Comparison of ENCODE assay signal across 8 cellular contexts in the genomic region with DNA sequence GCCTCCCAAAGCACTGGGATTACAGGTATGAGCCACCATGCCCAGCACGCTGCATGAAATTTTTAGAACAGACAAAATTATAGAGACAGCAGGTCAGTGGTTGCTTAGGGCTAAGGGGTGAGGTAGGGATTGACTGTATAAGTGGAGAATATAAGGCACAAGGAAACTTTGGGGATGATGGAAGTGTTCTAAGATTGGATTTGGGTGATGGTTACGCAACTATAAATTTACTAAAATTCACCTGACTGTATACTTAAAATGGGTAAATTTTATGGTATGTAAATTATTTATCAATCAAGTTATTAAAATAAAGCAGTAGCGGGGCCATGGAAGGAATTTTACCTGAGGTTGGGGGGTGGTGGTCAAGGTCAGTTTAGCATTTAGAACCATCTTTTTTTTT.
"Had no signal": no experiment of that assay in that cellular context is flagged by ENCODE, and none has a peak within 500 bp of the region (broad histone marks: within the 10 kb centered on the region; RNA-seq: fewer than 3 reads in every experiment).

No MANE protein-coding gene starts in this region.

- DNase-seq: GDM1, GF-D8 had no signal

- H3K4me3 ChIP-seq: GM12878 had no signal

- ATAC-seq: GM12878 had no signal

- FAIRE-seq: G401.6, GM12878, GM12891, GM12892, GM18507, GM19239 had no signal
